ENCODE assay signal across 1 cellular context in genomic region chr2:32777714-32778113, GRCh38.
TF ChIP-seq lines count a peak whose summit lies in the region.

No MANE protein-coding gene starts in this region.

TF ChIP-seq in HepG2, 621 proteins besides CTCF, POLR2A, EP300 and RAD21 (continued from another document and continues in another):
- no peak for TF ChIP-seq ZBTB2 (CRISPR knock-in tag; IDR thresholded peaks at IDR 0.05; ENCODE audit: low read depth)
- TF ChIP-seq SOX5 (CRISPR knock-in tag; IDR thresholded peaks at IDR 0.05; ENCODE audit: borderline replicate concordance) = peak; percentile 30; the same call in 1 of the 2 replicates
- TF ChIP-seq TBX2 (CRISPR knock-in tag; IDR thresholded peaks at IDR 0.05; ENCODE audit: borderline replicate concordance) = no peak
- TF ChIP-seq NR2F2 (IDR thresholded peaks at IDR 0.05; ENCODE audit: borderline replicate concordance, low read depth) = peak; percentile 56; the same call in 1 of the 2 replicates
- TF ChIP-seq AHDC1 (CRISPR knock-in tag; IDR thresholded peaks at IDR 0.05; ENCODE audit: borderline replicate concordance) = peak; percentile 70; the same call in 1 of the 2 replicates
- no peak for TF ChIP-seq ZFP36 (IDR thresholded peaks at IDR 0.05; ENCODE audit: borderline replicate concordance, low read depth, low read length, partially characterized antibody)
- 0 out of 2 replicates have a peak, but pooled peaks have one; percentile 15 for TF ChIP-seq IRF2 (CRISPR knock-in tag; IDR thresholded peaks at IDR 0.05)
- no peak for TF ChIP-seq TAF1 (CRISPR knock-in tag; IDR thresholded peaks at IDR 0.05)
- no peak for TF ChIP-seq SSRP1 (CRISPR knock-in tag; IDR thresholded peaks at IDR 0.05)
- TF ChIP-seq KAT7 (CRISPR knock-in tag; IDR thresholded peaks at IDR 0.05; ENCODE audit: borderline replicate concordance) = no peak
- TF ChIP-seq NKX3-1 (CRISPR knock-in tag; IDR thresholded peaks at IDR 0.05) = no peak
- TF ChIP-seq E2F2 (CRISPR knock-in tag; IDR thresholded peaks at IDR 0.05; ENCODE audit: borderline replicate concordance) = no peak
- TF ChIP-seq RARA (CRISPR knock-in tag; IDR thresholded peaks at IDR 0.05) = no peak
- no peak for TF ChIP-seq MIXL1 (CRISPR knock-in tag; IDR thresholded peaks at IDR 0.05)
- TF ChIP-seq ZNF496 (CRISPR knock-in tag; IDR thresholded peaks at IDR 0.05; ENCODE audit: insufficient replicate concordance) = no peak
- no peak for TF ChIP-seq MIER3 (CRISPR knock-in tag; IDR thresholded peaks at IDR 0.05; ENCODE audit: borderline replicate concordance)
- TF ChIP-seq TRIM24 (CRISPR knock-in tag; IDR thresholded peaks at IDR 0.05) = no peak
- peak; percentile 72; the same call in 1 of the 2 replicates for TF ChIP-seq THRA (CRISPR knock-in tag; IDR thresholded peaks at IDR 0.05; ENCODE audit: borderline replicate concordance)
- no peak for TF ChIP-seq GMEB1 (CRISPR knock-in tag; IDR thresholded peaks at IDR 0.05; ENCODE audit: borderline replicate concordance)
- no peak for TF ChIP-seq ZNF362 (CRISPR knock-in tag; IDR thresholded peaks at IDR 0.05; ENCODE audit: borderline replicate concordance)
- TF ChIP-seq ZNF616 (CRISPR knock-in tag; IDR thresholded peaks at IDR 0.05; ENCODE audit: low read depth) = no peak
- no peak for TF ChIP-seq SMC3 (IDR thresholded peaks at IDR 0.05; ENCODE audit: low read length)
- no peak for TF ChIP-seq HNRNPUL1 (IDR thresholded peaks at IDR 0.05; ENCODE audit: low read depth, low read length)
- TF ChIP-seq GFI1 (CRISPR knock-in tag; IDR thresholded peaks at IDR 0.05; ENCODE audit: borderline replicate concordance) = 0 out of 2 replicates have a peak, but pooled peaks have one; percentile 32
- peak; percentile 13; the same call in 1 of the 2 replicates for TF ChIP-seq RXRB (CRISPR knock-in tag; IDR thresholded peaks at IDR 0.05; ENCODE audit: borderline replicate concordance)
- TF ChIP-seq ZNF724P (CRISPR knock-in tag; IDR thresholded peaks at IDR 0.05; ENCODE audit: borderline replicate concordance) = no peak
- TF ChIP-seq ZBTB37 (CRISPR knock-in tag; IDR thresholded peaks at IDR 0.05) = no peak
- no peak for TF ChIP-seq PTBP1 (IDR thresholded peaks at IDR 0.05; ENCODE audit: low read depth, low read length, poor library complexity, severe bottlenecking)
- TF ChIP-seq U2AF1 (optimal IDR thresholded peaks at IDR 0.05; ENCODE audit: low read depth, low read length) = no peak
- TF ChIP-seq HDAC1 (CRISPR knock-in tag; IDR thresholded peaks at IDR 0.05) = peak; percentile 18; the same call in 1 of the 2 replicates
- no peak for TF ChIP-seq ZNF713 (CRISPR knock-in tag; IDR thresholded peaks at IDR 0.05)
- no peak for TF ChIP-seq ZNF292 (CRISPR knock-in tag; IDR thresholded peaks at IDR 0.05; ENCODE audit: borderline replicate concordance, low read depth)
- no peak; the same call in 1 of the 2 replicates for TF ChIP-seq FOXJ3 (CRISPR knock-in tag; IDR thresholded peaks at IDR 0.05; ENCODE audit: borderline replicate concordance)
- TF ChIP-seq ZNF7 (CRISPR knock-in tag; IDR thresholded peaks at IDR 0.05) = no peak
- TF ChIP-seq ATAD3A (CRISPR knock-in tag; IDR thresholded peaks at IDR 0.05) = no peak
- TF ChIP-seq MED8 (CRISPR knock-in tag; IDR thresholded peaks at IDR 0.05; ENCODE audit: insufficient replicate concordance) = no peak
- no peak for TF ChIP-seq ZNF260 (CRISPR knock-in tag; IDR thresholded peaks at IDR 0.05; ENCODE audit: borderline replicate concordance, low read depth)
- no peak for TF ChIP-seq ZNF674 (CRISPR knock-in tag; IDR thresholded peaks at IDR 0.05; ENCODE audit: low read depth)
- TF ChIP-seq MLXIP (CRISPR knock-in tag; IDR thresholded peaks at IDR 0.05; ENCODE audit: borderline replicate concordance) = no peak
- TF ChIP-seq ZNF557 (CRISPR knock-in tag; IDR thresholded peaks at IDR 0.05) = no peak
- TF ChIP-seq RFX3 (CRISPR knock-in tag; IDR thresholded peaks at IDR 0.05) = no peak
- no peak for TF ChIP-seq ZNF451 (CRISPR knock-in tag; IDR thresholded peaks at IDR 0.05)
- no peak for TF ChIP-seq ZNF709 (CRISPR knock-in tag; IDR thresholded peaks at IDR 0.05)
- TF ChIP-seq CCDC6 (CRISPR knock-in tag; IDR thresholded peaks at IDR 0.05) = no peak
- TF ChIP-seq TIGD3 (CRISPR knock-in tag; IDR thresholded peaks at IDR 0.05; ENCODE audit: borderline replicate concordance) = no peak
- TF ChIP-seq HMG20B (CRISPR knock-in tag; conservative IDR thresholded peaks at IDR 0.05) = 0 out of 2 replicates have a peak, but pooled peaks have one; percentile 57
- TF ChIP-seq DPF2 (CRISPR knock-in tag; IDR thresholded peaks at IDR 0.05; ENCODE audit: borderline replicate concordance, low read depth) = no peak
